Comparison of ENCODE assay signal across 9 cellular contexts in the genomic region with DNA sequence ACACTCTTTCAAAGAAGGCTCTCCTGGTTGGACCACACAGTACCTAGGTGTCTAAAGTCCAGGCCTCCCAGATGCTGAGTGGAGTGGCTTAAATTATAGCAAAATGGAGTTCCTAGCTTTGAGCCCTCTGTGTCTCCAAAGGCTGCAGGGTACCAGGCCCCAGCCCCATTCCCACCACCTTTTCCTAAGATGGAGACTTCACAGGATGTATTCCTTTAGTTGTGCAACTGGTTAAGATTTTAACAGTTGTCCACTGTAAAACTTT. TPM values are rescaled to one million over a fixed set of nuclear protein-coding genes. Genes with fewer than 3 reads are reported as not detected.
DNase-seq lines count a peak whose midpoint lies in the region; ATAC-seq and TF ChIP-seq lines count a peak whose summit lies in the region.
"Had no signal": no experiment of that assay in that cellular context is flagged by ENCODE, and none has a peak within 500 bp of the region (broad histone marks: within the 10 kb centered on the region; RNA-seq: fewer than 3 reads in every experiment).

No MANE protein-coding gene starts in this region.

- H3K27ac Mint-ChIP-seq in CD4-positive, alpha-beta T cell, result peak overlapping the region; percentile 99
- H3K27ac Mint-ChIP-seq in endodermal cell (no peak overlapping the region), osteocyte (ENCODE audit: unreplicated experiment) (peak overlapping the region; percentile 89), CD14-positive monocyte (no peak overlapping the region)
- H3K27ac Mint-ChIP-seq: dendritic cell treated with granulocyte-macrophage colony-stimulating factor and Interleukin-4, amounts not matched to agents 40 ng/mL and 50 ng/mL, for 4 days had no signal

- H3K9me3 ChIP-seq in CD4-positive, alpha-beta T cell (ENCODE audit: control insufficient read depth, low read length), result no peaks in the 10 kb centered on the region
- H3K9me3 ChIP-seq in endodermal cell (ENCODE audit: control insufficient read depth, low read length), result no peaks in the 10 kb centered on the region

- peaks cover 60% of the 10 kb centered on the region for H3K36me3 Mint-ChIP-seq in CD4-positive, alpha-beta T cell (ENCODE audit: low read depth)
- H3K36me3 Mint-ChIP-seq in endodermal cell (ENCODE audit: low read depth), result peaks cover 86% of the 10 kb centered on the region
- H3K36me3 Mint-ChIP-seq in osteocyte (ENCODE audit: unreplicated experiment), result peaks cover 66% of the 10 kb centered on the region
- H3K36me3 Mint-ChIP-seq in CD14-positive monocyte, result peaks cover 70 to 74% of the 10 kb centered on the region in 2 donors

- intact Hi-C loops in CD4-positive, alpha-beta T cell (cut with DNase I, micrococcal nuclease), result loop anchor here (5.0 to 10.0 kb wide), 5 partner anchors 34 to 869 kb away; a partner anchor contains a TSS
- intact Hi-C loops in CD14-positive monocyte (cut with micrococcal nuclease), result loop anchor here (5.0 to 10.0 kb wide), 2 partner anchors 44 to 171 kb away; no protein-coding TSS in a partner anchor

- no peak for DNase-seq in CD4-positive, alpha-beta T cell
- no peak for DNase-seq in LNCaP clone FGC (ENCODE audit: low read depth)
- DNase-seq in endodermal cell, result no peak
- DNase-seq in osteocyte (ENCODE audit: extremely low spot score, unreplicated experiment), result no peak
- DNase-seq in CD14-positive monocyte (ENCODE audit: low spot score), result no peak
- DNase-seq in HCEC 1CT, result no peak
- DNase-seq in stimulated activated naive CD4-positive, alpha-beta T cell treated with Interleukin-2 at 50 U/mL for 16 hours (lab: John Stamatoyannopoulos, UW), result no peak

- no peaks in the 10 kb centered on the region for H3K27me3 Mint-ChIP-seq in CD4-positive, alpha-beta T cell
- H3K27me3 Mint-ChIP-seq in endodermal cell (ENCODE audit: insufficient read depth) (peaks cover 2% of the 10 kb centered on the region), osteocyte (ENCODE audit: unreplicated experiment) (no peaks in the 10 kb centered on the region), CD14-positive monocyte (ENCODE audit: low read depth in 3 of 3) (peaks cover 8 to 20% (median 12%) of the 10 kb centered on the region in 3 donors)
- H3K27me3 Mint-ChIP-seq: dendritic cell treated with granulocyte-macrophage colony-stimulating factor and Interleukin-4, amounts not matched to agents 40 ng/mL and 50 ng/mL, for 4 days had no signal

- peaks cover 43% of the 10 kb centered on the region for H3K4me1 ChIP-seq in endodermal cell (ENCODE audit: control insufficient read depth, insufficient read depth, low read length)

- H3K4me3 ChIP-seq in LNCaP clone FGC (ENCODE audit: low read depth, low read length), result peak overlapping the region; percentile 59
- H3K4me3 ChIP-seq in endodermal cell (ENCODE audit: low read length), result peak overlapping the region; percentile 99

- H3K9me3 Mint-ChIP-seq in CD4-positive, alpha-beta T cell, result no peaks in the 10 kb centered on the region
- no peaks in the 10 kb centered on the region for H3K9me3 Mint-ChIP-seq in endodermal cell
- no peaks in the 10 kb centered on the region for H3K9me3 Mint-ChIP-seq in osteocyte (ENCODE audit: unreplicated experiment)
- H3K9me3 Mint-ChIP-seq in CD14-positive monocyte, result no peaks in the 10 kb centered on the region
- H3K9me3 Mint-ChIP-seq: dendritic cell treated with granulocyte-macrophage colony-stimulating factor and Interleukin-4, amounts not matched to agents 40 ng/mL and 50 ng/mL, for 4 days had no signal

- no peak for ATAC-seq in CD4-positive, alpha-beta T cell (ENCODE audit: poor library complexity)
- ATAC-seq in HG03469 (IDR thresholded peaks at IDR 0.05; ENCODE audit: unreplicated experiment), result no peak

- no peak overlapping the region for H3K9ac ChIP-seq in endodermal cell (ENCODE audit: extremely low read depth, low read length, poor library complexity, severe bottlenecking)

- H3K36me3 ChIP-seq in endodermal cell (ENCODE audit: control insufficient read depth, insufficient read depth, low read length), result peaks cover 88% of the 10 kb centered on the region

- no peak overlapping the region for H3K27ac ChIP-seq in CD4-positive, alpha-beta T cell (ENCODE audit: low read depth, low read length)
- H3K27ac ChIP-seq in endodermal cell (ENCODE audit: low read depth, low read length), result no peak overlapping the region

- H3K4me3 Mint-ChIP-seq in CD4-positive, alpha-beta T cell, result peak overlapping the region; percentile 100
- peak overlapping the region; percentile 99 for H3K4me3 Mint-ChIP-seq in endodermal cell
- peak overlapping the region; percentile 98 for H3K4me3 Mint-ChIP-seq in osteocyte (ENCODE audit: unreplicated experiment)
- H3K4me3 Mint-ChIP-seq in CD14-positive monocyte, result no peak overlapping the region

- H3K27me3 ChIP-seq in CD4-positive, alpha-beta T cell (ENCODE audit: control insufficient read depth, insufficient read depth, low read length), result no peaks in the 10 kb centered on the region
- no peaks in the 10 kb centered on the region for H3K27me3 ChIP-seq in endodermal cell (ENCODE audit: control insufficient read depth, insufficient read depth, low read length, poor library complexity, severe bottlenecking)

- TF ChIP-seq CTCF in CD4-positive, alpha-beta T cell (IDR thresholded peaks at IDR 0.05), result no peak
- no peak for TF ChIP-seq CTCF in LNCaP clone FGC (IDR thresholded peaks at IDR 0.05; ENCODE audit: control insufficient read depth, extremely low read depth, insufficient read depth)
- TF ChIP-seq CTCF in endodermal cell (conservative IDR thresholded peaks at IDR 0.05), result no peak
- TF ChIP-seq CTCF in osteocyte (IDR thresholded peaks at IDR 0.05), result no peak
- no peak for TF ChIP-seq CTCF in CD14-positive monocyte (IDR thresholded peaks at IDR 0.05)

- CTCF ChIA-PET in CD4-positive, alpha-beta T cell (lab: Charles Lee), result interaction anchor here (0.6 kb wide), 1 partner anchor 33 kb away, joined by 3 read pairs; no protein-coding TSS in a partner anchor

- POLR2A ChIA-PET in CD4-positive, alpha-beta T cell (lab: Charles Lee), result no interaction called here

- H3K4me1 Mint-ChIP-seq in CD4-positive, alpha-beta T cell (ENCODE audit: low read depth), result peaks cover 85% of the 10 kb centered on the region
- peaks cover 71% of the 10 kb centered on the region for H3K4me1 Mint-ChIP-seq in endodermal cell
- H3K4me1 Mint-ChIP-seq in osteocyte (ENCODE audit: unreplicated experiment), result peaks cover 70% of the 10 kb centered on the region
- H3K4me1 Mint-ChIP-seq in CD14-positive monocyte, result peaks cover 66% of the 10 kb centered on the region

RNA-seq across cellular contexts. Expression of a gene that starts 4.9 kb away (rescaled TPM):
- total RNA-seq in CD4-positive, alpha-beta T cell, result 100 to 1,000 TPM; 244 to 254 TPM
- total RNA-seq in endodermal cell (10 to 100 TPM; 52.4 to 67.4 TPM), osteocyte (53.6 and 55.8 TPM in 2 replicates)
- polyA plus RNA-seq in endodermal cell (2013, experiment 1 of 2), result 16.5 TPM
- 16.2 TPM for polyA plus RNA-seq in endodermal cell (2013, experiment 2 of 2)
- polyA plus RNA-seq in CD14-positive monocyte, result 1 to 10 TPM; 1.4 to 1.5 TPM

Comparison
In these comparisons a context has a peak if more than half of its experiments do, and no peak if none do; other contexts are left out.
1. H3K27ac Mint-ChIP-seq: peak in CD4-positive, alpha-beta T cell (single experiment) and osteocyte (single experiment); none in endodermal cell (single experiment) and CD14-positive monocyte (0 of 7).
2. H3K4me3 Mint-ChIP-seq: peak in CD4-positive, alpha-beta T cell (single experiment), endodermal cell (single experiment) and osteocyte (single experiment); none in CD14-positive monocyte (0 of 2).